ENCODE assay signal across 1 cellular context in the genomic region with DNA sequence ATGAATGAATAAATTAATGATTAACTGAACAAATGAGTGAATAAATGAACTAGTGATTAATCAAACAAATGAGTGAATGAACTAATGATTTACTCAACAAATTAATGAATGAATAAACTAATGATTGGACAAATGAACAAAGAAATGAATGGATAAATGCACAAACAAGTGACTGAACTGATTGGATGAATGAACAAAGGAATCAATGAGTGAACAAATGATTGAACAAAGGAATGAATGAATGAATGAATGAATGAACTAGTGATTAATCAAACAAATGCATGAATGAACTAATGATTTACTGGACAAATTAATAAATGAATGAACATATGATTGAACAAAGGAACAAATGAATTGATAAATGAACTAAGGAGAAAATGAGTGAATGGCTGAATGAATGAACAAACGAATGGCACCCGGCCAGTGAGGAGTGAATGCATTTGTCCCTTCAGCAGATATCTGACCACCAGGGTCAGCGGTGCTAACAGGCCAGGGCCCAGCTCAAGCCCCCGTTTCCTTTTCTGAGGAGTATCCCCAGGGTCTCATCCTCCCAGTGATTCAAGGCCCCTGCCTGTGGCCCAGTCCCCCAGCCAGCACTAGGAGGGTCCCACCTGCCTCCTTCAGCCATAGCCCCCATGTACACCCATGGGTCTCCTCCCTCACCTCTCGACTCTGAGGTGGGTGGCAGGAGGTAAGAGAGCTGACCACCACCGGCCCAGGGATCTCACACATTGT.
TF ChIP-seq lines count a peak whose summit lies in the region.

No MANE protein-coding gene starts in this region.

TF ChIP-seq in GM12878, 131 proteins besides CTCF, POLR2A, EP300 and RAD21:
- TF ChIP-seq ZNF24 (IDR thresholded peaks at IDR 0.05), result peak; percentile 94
- TF ChIP-seq, protein P1, sequence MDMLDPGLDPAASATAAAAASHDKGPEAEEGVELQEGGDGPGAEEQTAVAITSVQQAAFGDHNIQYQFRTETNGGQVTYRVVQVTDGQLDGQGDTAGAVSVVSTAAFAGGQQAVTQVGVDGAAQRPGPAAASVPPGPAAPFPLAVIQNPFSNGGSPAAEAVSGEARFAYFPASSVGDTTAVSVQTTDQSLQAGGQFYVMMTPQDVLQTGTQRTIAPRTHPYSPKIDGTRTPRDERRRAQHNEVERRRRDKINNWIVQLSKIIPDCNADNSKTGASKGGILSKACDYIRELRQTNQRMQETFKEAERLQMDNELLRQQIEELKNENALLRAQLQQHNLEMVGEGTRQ (IDR thresholded peaks at IDR 0.05; ENCODE audit: borderline replicate concordance, low read depth, low read length), result no peak
- TF ChIP-seq, protein P2, sequence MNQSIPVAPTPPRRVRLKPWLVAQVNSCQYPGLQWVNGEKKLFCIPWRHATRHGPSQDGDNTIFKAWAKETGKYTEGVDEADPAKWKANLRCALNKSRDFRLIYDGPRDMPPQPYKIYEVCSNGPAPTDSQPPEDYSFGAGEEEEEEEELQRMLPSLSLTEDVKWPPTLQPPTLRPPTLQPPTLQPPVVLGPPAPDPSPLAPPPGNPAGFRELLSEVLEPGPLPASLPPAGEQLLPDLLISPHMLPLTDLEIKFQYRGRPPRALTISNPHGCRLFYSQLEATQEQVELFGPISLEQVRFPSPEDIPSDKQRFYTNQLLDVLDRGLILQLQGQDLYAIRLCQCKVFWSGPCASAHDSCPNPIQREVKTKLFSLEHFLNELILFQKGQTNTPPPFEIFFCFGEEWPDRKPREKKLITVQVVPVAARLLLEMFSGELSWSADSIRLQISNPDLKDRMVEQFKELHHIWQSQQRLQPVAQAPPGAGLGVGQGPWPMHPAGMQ (IDR thresholded peaks at IDR 0.05; ENCODE audit: borderline replicate concordance), result no peak
